In genomic region chr12:49548822-49549648, GRCh38 we compare ENCODE assay signal across 8 cellular contexts.
DNase-seq lines count a peak whose midpoint lies in the region; ATAC-seq lines count a peak whose summit lies in the region.

No MANE protein-coding gene starts in this region.

- H3K9me3 Mint-ChIP-seq in activated naive CD8-positive, alpha-beta T cell (ENCODE audit: low read depth): no peaks in the 10 kb centered on the region
- H3K9me3 Mint-ChIP-seq in stimulated activated naive B cell treated with anti-CD40 and anti-IgM and Interleukin-4, amounts not matched to agents 10 μg/mL and 1 μg/mL and 100 μg/mL, for 72 hours: no peaks in the 10 kb centered on the region

- peak overlapping the region; percentile 28 for H3K4me3 ChIP-seq in iPS-18a (ENCODE audit: low read length)
- H3K4me3 ChIP-seq in HAP-1: no peak overlapping the region

- H3K27ac ChIP-seq in iPS-18a (ENCODE audit: low read length): no peak overlapping the region

- peaks cover 16% of the 10 kb centered on the region for H3K4me1 Mint-ChIP-seq in activated naive CD8-positive, alpha-beta T cell (ENCODE audit: low read depth)
- H3K4me1 Mint-ChIP-seq in stimulated activated naive B cell treated with anti-CD40 and anti-IgM and Interleukin-4, amounts not matched to agents 10 μg/mL and 1 μg/mL and 100 μg/mL, for 72 hours: peaks cover 23 to 32% of the 10 kb centered on the region in 2 donors

- peak overlapping the region; percentile 41 for H3K27ac Mint-ChIP-seq in activated naive CD8-positive, alpha-beta T cell
- H3K27ac Mint-ChIP-seq in stimulated activated naive B cell treated with anti-CD40 and anti-IgM and Interleukin-4, amounts not matched to agents 10 μg/mL and 1 μg/mL and 100 μg/mL, for 72 hours: peak overlapping the region; percentile 65

- H3K9me3 ChIP-seq in iPS-18a (ENCODE audit: control insufficient read depth, low read depth, low read length) (no peaks in the 10 kb centered on the region), HAP-1 (no peaks in the 10 kb centered on the region)

- DNase-seq in NCI-H2029 (lab: John Stamatoyannopoulos, UW) (peak; percentile 44), NCI-H2029 treated with DMSO at 0.1 percent for 48 hours (lab: John Stamatoyannopoulos, UW) (no peak), HAP-1 (ENCODE audit: low spot score in 2 of 2) (no peak), ACHN (no peak)
- DNase-seq in stimulated activated naive B cell treated with anti-CD40 and anti-IgM and Interleukin-4, amounts not matched to agents 10 μg/mL and 1 μg/mL and 100 μg/mL, for 72 hours: no peak

- in situ Hi-C loops in HAP-1 (cut with MboI; ENCODE audit: low sequenced_read_pairs) (no loop called here), ACHN (cut with HindIII; ENCODE audit: low pct_ligation_motif_present, low pct_unique_long_range_greater_than_20kb, low sequenced_read_pairs) (no loop called here)

- ATAC-seq in stimulated activated naive B cell treated with anti-CD40 and anti-IgM and Interleukin-4, amounts not matched to agents 10 μg/mL and 1 μg/mL and 100 μg/mL, for 72 hours (replicated peaks): peak; percentile 51 to 56
- no peak for ATAC-seq in HG03097 (IDR thresholded peaks at IDR 0.05; ENCODE audit: low FRiP score, unreplicated experiment)

- no peak overlapping the region for H3K9ac ChIP-seq in iPS-18a (ENCODE audit: low read length)

- H3K4me3 Mint-ChIP-seq in activated naive CD8-positive, alpha-beta T cell: peak overlapping the region; percentile 82
- peak overlapping the region; percentile 71 to 76 for H3K4me3 Mint-ChIP-seq in stimulated activated naive B cell treated with anti-CD40 and anti-IgM and Interleukin-4, amounts not matched to agents 10 μg/mL and 1 μg/mL and 100 μg/mL, for 72 hours

- H3K27me3 Mint-ChIP-seq in activated naive CD8-positive, alpha-beta T cell: no peaks in the 10 kb centered on the region
- H3K27me3 Mint-ChIP-seq in stimulated activated naive B cell treated with anti-CD40 and anti-IgM and Interleukin-4, amounts not matched to agents 10 μg/mL and 1 μg/mL and 100 μg/mL, for 72 hours: peaks cover 50 to 57% of the 10 kb centered on the region in 2 donors

- H3K27me3 ChIP-seq in iPS-18a (ENCODE audit: control insufficient read depth, insufficient read depth, low read length) (peaks cover 61% of the 10 kb centered on the region), HAP-1 (ENCODE audit: low read depth) (0 out of 2 replicates have a peak, but pooled peaks cover 2% of the 10 kb centered on the region)

- H3K36me3 ChIP-seq in iPS-18a (ENCODE audit: control insufficient read depth, low read depth, low read length) (no peaks in the 10 kb centered on the region), HAP-1 (replicated peaks) (no peaks in the 10 kb centered on the region)

- H3K36me3 Mint-ChIP-seq in activated naive CD8-positive, alpha-beta T cell: no peaks in the 10 kb centered on the region
- H3K36me3 Mint-ChIP-seq in stimulated activated naive B cell treated with anti-CD40 and anti-IgM and Interleukin-4, amounts not matched to agents 10 μg/mL and 1 μg/mL and 100 μg/mL, for 72 hours: no peaks in the 10 kb centered on the region

- H3K4me1 ChIP-seq in iPS-18a (ENCODE audit: control insufficient read depth, low read depth, low read length) (no peaks in the 10 kb centered on the region), HAP-1 (no peaks in the 10 kb centered on the region)
